ENCODE assay signal across 8 cellular contexts in the genomic region with DNA sequence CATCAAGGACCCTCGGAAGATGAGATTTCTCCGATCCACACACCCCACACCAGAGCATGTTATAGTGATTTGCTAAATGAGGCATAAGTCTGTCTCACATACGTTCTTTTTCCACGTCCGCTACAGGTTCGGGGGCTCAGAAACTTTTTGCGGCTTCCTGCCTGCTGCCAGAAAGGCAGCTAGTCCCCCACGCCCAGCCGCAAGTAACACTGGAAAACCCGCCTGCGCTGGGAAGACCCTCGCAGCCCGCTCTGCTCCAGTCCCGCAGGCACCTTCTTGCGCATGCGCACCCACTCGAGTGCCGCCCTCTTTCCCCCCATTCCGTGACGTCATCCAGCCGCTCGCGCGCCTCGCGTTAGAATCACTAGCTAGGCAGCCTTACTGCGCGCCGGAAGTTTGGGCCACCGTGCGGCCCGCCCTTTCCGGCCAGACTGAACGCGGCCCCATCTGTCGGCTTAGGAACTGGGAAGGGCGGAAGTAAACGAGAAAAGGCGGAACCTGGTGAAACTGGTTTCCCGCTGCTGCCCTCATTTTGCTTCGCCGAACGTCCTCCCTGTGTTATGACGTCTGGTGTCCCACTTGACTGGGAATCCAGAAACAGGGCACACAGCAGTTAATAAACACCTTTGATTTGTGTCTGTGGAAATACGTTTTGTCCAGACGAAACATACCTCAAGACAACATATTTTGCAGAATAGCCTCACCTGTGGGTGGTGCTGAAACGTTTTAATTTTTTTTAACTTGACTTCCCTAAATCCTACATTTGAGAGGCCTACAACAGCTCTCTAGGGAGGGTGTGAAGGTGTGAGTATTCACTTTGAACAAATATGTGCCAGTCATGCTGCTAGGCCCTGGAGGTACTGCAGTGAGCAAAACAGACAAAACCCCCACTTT. TPM values are rescaled to one million over a fixed set of nuclear protein-coding genes. Genes with fewer than 3 reads are reported as not detected.
DNase-seq lines count a peak whose midpoint lies in the region; ATAC-seq, FAIRE-seq and TF ChIP-seq lines count a peak whose summit lies in the region.

A gene (minus strand): TSS at position 284 of the 894 bp plus-strand sequence. CDS start 925 bp downstream, outside the sequence.

- TF ChIP-seq CTCF in RWPE1 (conservative IDR thresholded peaks at IDR 0.05; ENCODE audit: low read depth) = no peak

- POLR2A ChIA-PET in RWPE1 (lab: Yijun Ruan, JAX; ENCODE audit: low non-redundant PET) = interaction anchor here (0.5 to 0.6 kb wide), 2 partner anchors 21 to 184 kb away, joined by 3 read pairs; a partner anchor contains a TSS
- POLR2A ChIA-PET in naive thymus-derived CD8-positive, alpha-beta T cell (lab: Charles Lee) = interaction anchor here (0.6 to 26.4 kb wide), 12 partner anchors 10 to 1540 kb away, joined by 3 to 1192 read pairs (median 3); a partner anchor contains a TSS

- DNase-seq in ELF-1 (ENCODE audit: low read depth, low spot score) = peak; percentile 99
- peak; percentile 86 for DNase-seq in H54 (ENCODE audit: insufficient read length, low spot score)
- DNase-seq in LoVo (ENCODE audit: low spot score) = peak; percentile 98
- peak; percentile 99 for DNase-seq in RWPE1 (ENCODE audit: low spot score)
- DNase-seq in activated T-helper 9 cell treated with anti-CD3 and anti-CD28 coated beads, Interleukin-2, amount 50 U/mL, for 16 hours (ENCODE audit: low read depth) = peak; percentile 99
- peak; percentile 96 for DNase-seq in fibroblast of peridontal ligament (ENCODE audit: extremely low read depth)
- peak; percentile 97 to 100 (median 99) for DNase-seq in naive thymus-derived CD8-positive, alpha-beta T cell
- peak; percentile 99 for DNase-seq in stimulated activated naive B cell treated with anti-CD40 and anti-IgM and Interleukin-4, amounts not matched to agents 10 μg/mL and 1 μg/mL and 100 μg/mL, for 72 hours

- CTCF ChIA-PET in RWPE1 (lab: Yijun Ruan, JAX) = interaction anchor here (0.7 to 1.1 kb wide), 2 partner anchors 36 to 66 kb away, joined by 3 read pairs; no protein-coding TSS in a partner anchor

- FAIRE-seq in H54 (lab: Jason Lieb, UNC) = peak; percentile 57

- peaks cover 0 to 14% (median 4%) of the 10 kb centered on the region in 5 donors for H3K27me3 Mint-ChIP-seq in naive thymus-derived CD8-positive, alpha-beta T cell
- peaks cover 8 to 9% of the 10 kb centered on the region in 2 donors for H3K27me3 Mint-ChIP-seq in stimulated activated naive B cell treated with anti-CD40 and anti-IgM and Interleukin-4, amounts not matched to agents 10 μg/mL and 1 μg/mL and 100 μg/mL, for 72 hours

- TF ChIP-seq POLR2A in H54 (IDR thresholded peaks at IDR 0.05; ENCODE audit: low read depth, low read length) = peak; percentile 96

- peaks cover 12 to 47% (median 36%) of the 10 kb centered on the region in 4 donors for H3K4me1 Mint-ChIP-seq in naive thymus-derived CD8-positive, alpha-beta T cell
- peaks cover 28 to 39% of the 10 kb centered on the region in 2 donors for H3K4me1 Mint-ChIP-seq in stimulated activated naive B cell treated with anti-CD40 and anti-IgM and Interleukin-4, amounts not matched to agents 10 μg/mL and 1 μg/mL and 100 μg/mL, for 72 hours

- peak; percentile 97 to 98 for ATAC-seq in naive thymus-derived CD8-positive, alpha-beta T cell
- ATAC-seq in stimulated activated naive B cell treated with anti-CD40 and anti-IgM and Interleukin-4, amounts not matched to agents 10 μg/mL and 1 μg/mL and 100 μg/mL, for 72 hours (replicated peaks) = peak; percentile 100

- peak within 1 kb of the TSS; percentile 95 to 99 (median 99) for H3K27ac Mint-ChIP-seq in naive thymus-derived CD8-positive, alpha-beta T cell
- H3K27ac Mint-ChIP-seq in stimulated activated naive B cell treated with anti-CD40 and anti-IgM and Interleukin-4, amounts not matched to agents 10 μg/mL and 1 μg/mL and 100 μg/mL, for 72 hours = peak within 1 kb of the TSS; percentile 95

- H3K9me3 Mint-ChIP-seq in naive thymus-derived CD8-positive, alpha-beta T cell = no peaks in the 10 kb centered on the region
- no peaks in the 10 kb centered on the region for H3K9me3 Mint-ChIP-seq in stimulated activated naive B cell treated with anti-CD40 and anti-IgM and Interleukin-4, amounts not matched to agents 10 μg/mL and 1 μg/mL and 100 μg/mL, for 72 hours

- H3K4me3 Mint-ChIP-seq in naive thymus-derived CD8-positive, alpha-beta T cell = peak within 1 kb of the TSS; percentile 86 to 98 (median 94)
- H3K4me3 Mint-ChIP-seq in stimulated activated naive B cell treated with anti-CD40 and anti-IgM and Interleukin-4, amounts not matched to agents 10 μg/mL and 1 μg/mL and 100 μg/mL, for 72 hours = peak within 1 kb of the TSS; percentile 88 to 97

- H3K36me3 Mint-ChIP-seq in naive thymus-derived CD8-positive, alpha-beta T cell = peaks cover 0 to 21% (median 10%) of the 10 kb centered on the region in 3 donors
- H3K36me3 Mint-ChIP-seq in stimulated activated naive B cell treated with anti-CD40 and anti-IgM and Interleukin-4, amounts not matched to agents 10 μg/mL and 1 μg/mL and 100 μg/mL, for 72 hours = peaks cover 13 to 39% of the 10 kb centered on the region in 2 donors

- H3K27ac ChIP-seq in RWPE1 = peak within 1 kb of the TSS; percentile 78

RNA-seq across cellular contexts. Expression of the gene that starts here (rescaled TPM):
- 1 to 10 TPM; 1.7 to 1.8 TPM for total RNA-seq in naive thymus-derived CD8-positive, alpha-beta T cell
- under 1 TPM; 0.30 to 0.88 (median 0.55) TPM for polyA plus RNA-seq in naive thymus-derived CD8-positive, alpha-beta T cell

Comparison
In these comparisons a context has a peak if more than half of its experiments do, and no peak if none do; other contexts are left out.
1. Peak in every context shown above with its lines: DNase-seq, ATAC-seq and H3K27ac ChIP-seq.